ENCODE assay signal across 1 cellular context in genomic region chr21:44849616-44850130, GRCh38.
TF ChIP-seq lines count a peak whose summit lies in the region.

No MANE protein-coding gene starts in this region.

TF ChIP-seq in GM12878, 131 proteins besides CTCF, POLR2A, EP300 and RAD21:
- TF ChIP-seq NR2F1 (conservative IDR thresholded peaks at IDR 0.05) (no peak), RELA (IDR thresholded peaks at IDR 0.05; ENCODE audit: borderline replicate concordance, partially characterized antibody) (no peak), EGR1 (IDR thresholded peaks at IDR 0.05; ENCODE audit: borderline replicate concordance in 1 of 2, low read depth in 2 of 2, low read length in 2 of 2) (no peak), ZZZ3 (IDR thresholded peaks at IDR 0.05; ENCODE audit: control insufficient read depth, insufficient read length, low read depth) (no peak), NFIC (IDR thresholded peaks at IDR 0.05; ENCODE audit: low read depth, low read length) (no peak), SUZ12 (IDR thresholded peaks at IDR 0.05; ENCODE audit: unreplicated experiment) (no peak), FOXK2 (IDR thresholded peaks at IDR 0.05) (no peak), CBX5 (IDR thresholded peaks at IDR 0.05; ENCODE audit: low read depth) (no peak), RAD51 (IDR thresholded peaks at IDR 0.05) (no peak), ZSCAN29 (IDR thresholded peaks at IDR 0.05) (no peak), USF2 (IDR thresholded peaks at IDR 0.05; ENCODE audit: borderline replicate concordance, low read depth, low read length) (no peak), ZBED1 (IDR thresholded peaks at IDR 0.05; ENCODE audit: borderline replicate concordance) (no peak), IKZF1 (conservative IDR thresholded peaks at IDR 0.05) (no peak), MAX (IDR thresholded peaks at IDR 0.05; ENCODE audit: low read depth, low read length) (no peak), CBX3 (IDR thresholded peaks at IDR 0.05; ENCODE audit: borderline replicate concordance, low read depth) (no peak), RUNX3 (IDR thresholded peaks at IDR 0.05; ENCODE audit: low read length) (no peak)
- TF ChIP-seq, protein P1, sequence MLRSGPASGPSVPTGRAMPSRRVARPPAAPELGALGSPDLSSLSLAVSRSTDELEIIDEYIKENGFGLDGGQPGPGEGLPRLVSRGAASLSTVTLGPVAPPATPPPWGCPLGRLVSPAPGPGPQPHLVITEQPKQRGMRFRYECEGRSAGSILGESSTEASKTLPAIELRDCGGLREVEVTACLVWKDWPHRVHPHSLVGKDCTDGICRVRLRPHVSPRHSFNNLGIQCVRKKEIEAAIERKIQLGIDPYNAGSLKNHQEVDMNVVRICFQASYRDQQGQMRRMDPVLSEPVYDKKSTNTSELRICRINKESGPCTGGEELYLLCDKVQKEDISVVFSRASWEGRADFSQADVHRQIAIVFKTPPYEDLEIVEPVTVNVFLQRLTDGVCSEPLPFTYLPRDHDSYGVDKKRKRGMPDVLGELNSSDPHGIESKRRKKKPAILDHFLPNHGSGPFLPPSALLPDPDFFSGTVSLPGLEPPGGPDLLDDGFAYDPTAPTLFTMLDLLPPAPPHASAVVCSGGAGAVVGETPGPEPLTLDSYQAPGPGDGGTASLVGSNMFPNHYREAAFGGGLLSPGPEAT (IDR thresholded peaks at IDR 0.05; ENCODE audit: low read depth) = no peak
- TF ChIP-seq, protein P2, sequence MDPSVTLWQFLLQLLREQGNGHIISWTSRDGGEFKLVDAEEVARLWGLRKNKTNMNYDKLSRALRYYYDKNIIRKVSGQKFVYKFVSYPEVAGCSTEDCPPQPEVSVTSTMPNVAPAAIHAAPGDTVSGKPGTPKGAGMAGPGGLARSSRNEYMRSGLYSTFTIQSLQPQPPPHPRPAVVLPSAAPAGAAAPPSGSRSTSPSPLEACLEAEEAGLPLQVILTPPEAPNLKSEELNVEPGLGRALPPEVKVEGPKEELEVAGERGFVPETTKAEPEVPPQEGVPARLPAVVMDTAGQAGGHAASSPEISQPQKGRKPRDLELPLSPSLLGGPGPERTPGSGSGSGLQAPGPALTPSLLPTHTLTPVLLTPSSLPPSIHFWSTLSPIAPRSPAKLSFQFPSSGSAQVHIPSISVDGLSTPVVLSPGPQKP (IDR thresholded peaks at IDR 0.05; ENCODE audit: low read depth, low read length) = no peak
